ENCODE assay signal across 10 cellular contexts in genomic region chr7:93890041-93890463, GRCh38. TPM values are rescaled to one million over a fixed set of nuclear protein-coding genes. Genes with fewer than 3 reads are reported as not detected.
DNase-seq lines count a peak whose midpoint lies in the region; ATAC-seq, FAIRE-seq and TF ChIP-seq lines count a peak whose summit lies in the region.
"Had no signal": no experiment of that assay in that cellular context is flagged by ENCODE, and none has a peak within 500 bp of the region (broad histone marks: within the 10 kb centered on the region; RNA-seq: fewer than 3 reads in every experiment).

No MANE protein-coding gene starts in this region.

- TF ChIP-seq CTCF in A673 (conservative IDR thresholded peaks at IDR 0.05; ENCODE audit: low read depth, low read length) (no peak; the same call in 1 of the 2 replicates), right atrium auricular region (IDR thresholded peaks at IDR 0.05) (peak in 1 of 2 donors; percentile 16), retinal pigment epithelial cell (conservative IDR thresholded peaks at IDR 0.05; ENCODE audit: low read depth, low read length) (peak; percentile 1)

- DNase-seq in A673 (ENCODE audit: low spot score): peak; percentile 69
- DNase-seq in GM18507 (ENCODE audit: extremely low spot score, insufficient read length, low read depth): no peak
- DNase-seq in activated CD4-positive, alpha-beta T cell treated with anti-CD3 and anti-CD28 coated beads, Interleukin-2, amount 50 U/mL, for 48 hours: peak; percentile 4 to 7
- no peak for DNase-seq in right atrium auricular region (ENCODE audit: low spot score)
- no peak for DNase-seq in retinal pigment epithelial cell (ENCODE audit: low read depth)
- DNase-seq in D341Med (ENCODE audit: low spot score): no peak
- DNase-seq in mesenteric fat pad (ENCODE audit: low spot score): no peak

- H3K4me1 ChIP-seq in A673 (ENCODE audit: insufficient read depth, low read length, poor library complexity, severe bottlenecking) (peaks cover 4% of the 10 kb centered on the region), right atrium auricular region (peaks cover 0 to 17% of the 10 kb centered on the region in 2 donors)

- FAIRE-seq in GM18507 (lab: Jason Lieb, UNC): peak; percentile 56
- FAIRE-seq: islet of Langerhans had no signal

- peak; percentile 67 for ATAC-seq in HG03196 (IDR thresholded peaks at IDR 0.05; ENCODE audit: unreplicated experiment)
- ATAC-seq: HCT116 had no signal

- H3K9me3 ChIP-seq in A673 (ENCODE audit: low read depth, low read length, poor library complexity, severe bottlenecking): no peaks in the 10 kb centered on the region
- H3K9me3 ChIP-seq in right atrium auricular region: no peaks in the 10 kb centered on the region

- no peaks in the 10 kb centered on the region for H3K36me3 ChIP-seq in A673 (ENCODE audit: insufficient read depth, low read length, poor library complexity, severe bottlenecking)
- H3K36me3 ChIP-seq in right atrium auricular region: no peaks in the 10 kb centered on the region

- no peaks in the 10 kb centered on the region for H3K27me3 ChIP-seq in A673 (replicated peaks; ENCODE audit: insufficient read depth, low read depth, low read length, poor library complexity)
- H3K27me3 ChIP-seq in right atrium auricular region: no peaks in the 10 kb centered on the region

- POLR2A ChIA-PET in A673 (lab: Charles Lee; ENCODE audit: low non-redundant PET): no interaction called here

- intact Hi-C loops in A673 (cut with micrococcal nuclease; ENCODE audit: unreplicated experiment): loop anchor here (1.0 to 5.0 kb wide), 2 partner anchors 34 to 377 kb away; no protein-coding TSS in a partner anchor

- BruUV-seq in A673 (replicated peaks; lab: Mats Ljungman, UMichigan): no TSS peak

- CTCF ChIA-PET in A673 (lab: Charles Lee): interaction anchor here (0.7 kb wide), 1 partner anchor 1247 kb away, joined by 3 read pairs; no protein-coding TSS in a partner anchor

- H3K27ac ChIP-seq in A673 (ENCODE audit: low read depth, low read length, poor library complexity, severe bottlenecking) (no peak overlapping the region), right atrium auricular region (peak overlapping the region in 1 of 2 donors; percentile 42)

- H3K4me3 ChIP-seq in A673 (ENCODE audit: low read depth, low read length, poor library complexity, severe bottlenecking): peak overlapping the region; percentile 58
- H3K4me3 ChIP-seq in right atrium auricular region: peak overlapping the region; percentile 44 to 61
- H3K4me3 ChIP-seq in retinal pigment epithelial cell (ENCODE audit: low read length): peak overlapping the region; percentile 81

RNA-seq across cellular contexts. Expression of gene TFPI2, which starts 0.5 kb away (rescaled TPM):
- total RNA-seq in A673 (2021) (6.1 and 7.8 TPM in 2 replicates), right atrium auricular region (1 to 10 TPM; 1.1 to 5.9 TPM), mesenteric fat pad (27.9 TPM)

RNA-seq across cellular contexts. Expression of gene GNGT1, which starts 16.3 kb away (rescaled TPM):
- total RNA-seq in A673 (2021) (not detected in 2 replicates), right atrium auricular region (not detected), mesenteric fat pad (not detected)

RNA-seq across cellular contexts. Expression of gene GNG11, which starts 31.5 kb away (rescaled TPM):
- total RNA-seq in A673 (2021) (14.3 and 14.7 TPM in 2 replicates), right atrium auricular region (10 to 100 TPM; 18.2 to 21.8 TPM), mesenteric fat pad (33.2 TPM)

Comparison
In these comparisons a context has a peak if more than half of its experiments do, and no peak if none do; other contexts are left out.
1. DNase-seq: peak in A673 (single experiment) and activated CD4-positive, alpha-beta T cell treated with anti-CD3 and anti-CD28 coated beads, Interleukin-2, amount 50 U/mL, for 48 hours (2 of 2); none in GM18507 (single experiment), right atrium auricular region (single experiment), retinal pigment epithelial cell (single experiment), D341Med (single experiment) and mesenteric fat pad (single experiment).
2. Peak in every context shown above with its lines, with median percentiles within 50 percentile points of each other: H3K4me3 ChIP-seq.